8 cellular contexts compared by ENCODE assay signal in genomic region chr19:36773223-36773579, GRCh38. TPM values are rescaled to one million over a fixed set of nuclear protein-coding genes. Genes with fewer than 3 reads are reported as not detected.
DNase-seq lines count a peak whose midpoint lies in the region; ATAC-seq and TF ChIP-seq lines count a peak whose summit lies in the region.

No MANE protein-coding gene starts in this region.

- intact Hi-C loops in CD4-positive, alpha-beta T cell (cut with DNase I, micrococcal nuclease): loop anchor here (1.0 to 10.0 kb wide), 9 partner anchors 24 to 558 kb away; partner anchors contain the start of genes ZNF420 (in 2 of the 2), ZNF790 (in 2 of the 2), ZFP14 (in 1 of the 2) and ZNF146 (in 1 of the 2)

- no peaks in the 10 kb centered on the region for H3K27me3 ChIP-seq in CD4-positive, alpha-beta T cell (ENCODE audit: control insufficient read depth, insufficient read depth, low read length)
- H3K27me3 ChIP-seq in mucosa of rectum (ENCODE audit: control insufficient read depth in 2 of 2, insufficient read depth in 2 of 2, low read length in 2 of 2): no peaks in the 10 kb centered on the region

- POLR2A ChIA-PET in CD4-positive, alpha-beta T cell (lab: Charles Lee): interaction anchor here (0.6 to 2.6 kb wide), 10 partner anchors 24 to 559 kb away, joined by 3 to 26 read pairs (median 6); partner anchors contain the start of genes ZFP14, ZNF146, ZNF345 and ZNF382

- peaks cover 20% of the 10 kb centered on the region for H3K4me1 Mint-ChIP-seq in CD4-positive, alpha-beta T cell (ENCODE audit: low read depth)

- H3K27ac ChIP-seq in CD4-positive, alpha-beta T cell (ENCODE audit: low read depth, low read length): peak overlapping the region; percentile 78
- peak overlapping the region in 1 of 2 donors; percentile 68 for H3K27ac ChIP-seq in mucosa of rectum (ENCODE audit: low read depth in 2 of 2, low read length in 2 of 2)

- ATAC-seq in CD4-positive, alpha-beta T cell (ENCODE audit: poor library complexity): peak; percentile 22
- ATAC-seq in HG02884 (IDR thresholded peaks at IDR 0.05; ENCODE audit: unreplicated experiment): peak; percentile 14
- no peak for ATAC-seq in HG03135 (IDR thresholded peaks at IDR 0.05; ENCODE audit: unreplicated experiment)
- no peak for ATAC-seq in GM21786 (IDR thresholded peaks at IDR 0.05; ENCODE audit: unreplicated experiment)

- H3K4me3 ChIP-seq in astrocyte of the spinal cord (ENCODE audit: low read depth, low read length) (peak overlapping the region; percentile 89), mucosa of rectum (ENCODE audit: low read length in 2 of 2) (peak overlapping the region; percentile 90 to 97)

- H3K9ac ChIP-seq in mucosa of rectum (ENCODE audit: low read depth in 1 of 2, low read length in 2 of 2): peak overlapping the region; percentile 74 to 79

- H3K36me3 ChIP-seq in mucosa of rectum (ENCODE audit: control insufficient read depth in 2 of 2, insufficient read depth in 2 of 2, low read length in 2 of 2): no peaks in the 10 kb centered on the region

- peaks cover 42% of the 10 kb centered on the region for H3K36me3 Mint-ChIP-seq in CD4-positive, alpha-beta T cell (ENCODE audit: low read depth)

- CTCF ChIA-PET in CD4-positive, alpha-beta T cell (lab: Charles Lee): no interaction called here

- H3K9me3 Mint-ChIP-seq in CD4-positive, alpha-beta T cell: peaks cover 3% of the 10 kb centered on the region

- H3K4me1 ChIP-seq in mucosa of rectum (ENCODE audit: control insufficient read depth in 2 of 2, insufficient read depth in 2 of 2, low read length in 2 of 2): peaks cover 11 to 15% of the 10 kb centered on the region in 2 donors

- TF ChIP-seq CTCF in CD4-positive, alpha-beta T cell (IDR thresholded peaks at IDR 0.05): no peak
- TF ChIP-seq CTCF in astrocyte of the spinal cord (IDR thresholded peaks at IDR 0.05; ENCODE audit: low read depth, low read length): no peak

- DNase-seq in CD4-positive, alpha-beta T cell: no peak
- no peak for DNase-seq in astrocyte of the spinal cord (ENCODE audit: low read depth, low spot score)
- no peak for DNase-seq in NK-92 (lab: John Stamatoyannopoulos, UW; ENCODE audit: unreplicated experiment)
- DNase-seq in NCI-H82 (lab: John Stamatoyannopoulos, UW): no peak

- in situ Hi-C loops in astrocyte of the spinal cord (cut with HindIII; ENCODE audit: low sequenced_read_pairs): no loop called here

- peaks cover 18% of the 10 kb centered on the region for H3K9me3 ChIP-seq in CD4-positive, alpha-beta T cell (ENCODE audit: control insufficient read depth, low read length)
- H3K9me3 ChIP-seq in mucosa of rectum (ENCODE audit: control insufficient read depth in 2 of 2, low read length in 2 of 2): peaks cover 8 to 12% of the 10 kb centered on the region in 2 donors

- H3K4me3 Mint-ChIP-seq in CD4-positive, alpha-beta T cell: peak overlapping the region; percentile 95

- H3K27me3 Mint-ChIP-seq in CD4-positive, alpha-beta T cell: no peaks in the 10 kb centered on the region

- peak overlapping the region; percentile 84 for H3K27ac Mint-ChIP-seq in CD4-positive, alpha-beta T cell

RNA-seq across cellular contexts. Expression of gene ZNF850, which starts 0.6 kb away (rescaled TPM):
- total RNA-seq in CD4-positive, alpha-beta T cell: 1 to 10 TPM in 1 of 2 experiments, under 1 TPM in 1; 0.77 to 2.1 TPM

Comparison
In these comparisons a context has a peak if more than half of its experiments do, and no peak if none do; other contexts are left out.
1. ATAC-seq: peak in CD4-positive, alpha-beta T cell (single experiment) and HG02884 (single experiment); none in HG03135 (single experiment) and GM21786 (single experiment).